ENCODE assay signal across 14 cellular contexts in the genomic region with DNA sequence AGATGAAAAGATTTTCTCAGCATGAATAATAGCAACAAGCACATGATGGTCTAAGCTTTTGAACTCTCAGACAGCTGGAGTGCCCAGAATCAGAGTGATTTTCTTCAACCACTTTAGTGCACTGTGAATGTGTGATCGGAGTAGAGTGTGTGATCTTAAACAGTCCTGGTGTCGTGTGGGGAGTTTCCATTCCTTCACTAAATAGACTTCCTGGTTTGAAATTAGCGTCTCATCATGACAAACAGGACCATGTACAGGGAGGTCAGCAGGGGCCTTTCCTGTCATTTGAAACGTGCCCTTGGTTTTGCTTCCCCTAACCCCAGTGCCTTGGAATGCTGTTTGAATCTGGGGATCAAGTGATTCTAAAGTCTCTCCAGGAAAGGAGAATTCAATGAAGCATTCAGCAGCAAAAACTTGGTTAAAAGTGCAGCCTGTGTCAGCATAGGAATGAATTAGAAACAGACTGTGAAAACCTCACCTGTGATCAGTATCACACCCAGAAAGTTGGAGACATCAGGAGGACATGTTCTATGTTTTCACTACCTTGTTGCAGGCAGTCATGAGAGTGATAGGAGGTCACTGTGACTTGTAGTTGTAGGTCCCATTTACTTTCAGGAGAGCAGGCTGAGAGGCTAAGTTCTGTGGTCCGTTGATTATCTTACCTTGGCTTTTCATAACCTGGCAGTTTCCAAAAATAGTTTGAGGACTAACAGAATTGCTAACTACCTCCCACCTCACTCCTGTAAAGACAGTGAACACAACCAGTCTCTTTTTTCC.
DNase-seq lines count a peak whose midpoint lies in the region; ATAC-seq and TF ChIP-seq lines count a peak whose summit lies in the region.
"Had no signal": no experiment of that assay in that cellular context is flagged by ENCODE, and none has a peak within 500 bp of the region (broad histone marks: within the 10 kb centered on the region; RNA-seq: fewer than 3 reads in every experiment).

No MANE protein-coding gene starts in this region.

- intact Hi-C loops in posterior vena cava (cut with DNase I) = loop anchor here in 1 of 2 donors (10.0 kb wide), 1 partner anchor 145 kb away; no protein-coding TSS in a partner anchor

- H3K36me3 ChIP-seq in thoracic aorta = no peaks in the 10 kb centered on the region

- TF ChIP-seq CTCF in coronary artery (IDR thresholded peaks at IDR 0.05) (no peak), thoracic aorta (IDR thresholded peaks at IDR 0.05) (no peak)

- peak; percentile 56 for ATAC-seq in GM19324 (IDR thresholded peaks at IDR 0.05; ENCODE audit: low FRiP score, unreplicated experiment)
- peak; percentile 74 for ATAC-seq in HG03025 (IDR thresholded peaks at IDR 0.05; ENCODE audit: low FRiP score, unreplicated experiment)
- peak; percentile 74 for ATAC-seq in thoracic aorta (ENCODE audit: insufficient number of reproducible peaks, low FRiP score, low read depth)
- ATAC-seq in HG03196 (IDR thresholded peaks at IDR 0.05; ENCODE audit: unreplicated experiment) = no peak
- ATAC-seq in activated naive CD4-positive, alpha-beta T cell treated with anti-CD3 and anti-CD28 coated beads, Interleukin-2, amount 50 U/mL, for 72 hours = no peak
- ATAC-seq: HCT116, psoas muscle had no signal

- H3K27me3 ChIP-seq in thoracic aorta (replicated peaks; ENCODE audit: insufficient read depth) = no peaks in the 10 kb centered on the region

- no peak overlapping the region for H3K27ac Mint-ChIP-seq in activated naive CD4-positive, alpha-beta T cell treated with anti-CD3 and anti-CD28 coated beads, Interleukin-2, amount 50 U/mL, for 72 hours
- H3K27ac Mint-ChIP-seq: activated naive CD8-positive, alpha-beta T cell treated with anti-CD3 and anti-CD28 coated beads for 36 hours; CD14-positive monocyte had no signal

- H3K4me1 ChIP-seq in thoracic aorta (ENCODE audit: control insufficient read depth in 1 of 2, low read depth in 2 of 2) = peaks cover 0 to 24% of the 10 kb centered on the region in 2 donors
- H3K4me1 ChIP-seq: psoas muscle had no signal

- H3K9me3 Mint-ChIP-seq in activated naive CD4-positive, alpha-beta T cell treated with anti-CD3 and anti-CD28 coated beads, Interleukin-2, amount 50 U/mL, for 72 hours = no peaks in the 10 kb centered on the region
- H3K9me3 Mint-ChIP-seq: activated naive CD8-positive, alpha-beta T cell treated with anti-CD3 and anti-CD28 coated beads for 36 hours; CD14-positive monocyte had no signal

- H3K4me3 ChIP-seq in coronary artery (no peak overlapping the region), thoracic aorta (no peak overlapping the region)
- H3K4me3 ChIP-seq: psoas muscle had no signal

- no peak for DNase-seq in coronary artery (ENCODE audit: low spot score)
- DNase-seq in thoracic aorta (ENCODE audit: low spot score) = no peak
- DNase-seq in posterior vena cava (ENCODE audit: low spot score) = no peak
- DNase-seq in activated naive CD4-positive, alpha-beta T cell treated with anti-CD3 and anti-CD28 coated beads, Interleukin-2, amount 50 U/mL, for 72 hours (ENCODE audit: low spot score in 2 of 2) = no peak
- DNase-seq: activated CD8-positive, alpha-beta memory T cell treated with anti-CD3 and anti-CD28 coated beads, Interleukin-2, amount 50 U/mL, for 48 hours; activated naive CD8-positive, alpha-beta T cell treated with anti-CD3 and anti-CD28 coated beads for 36 hours; cortex of kidney; GF-D8; psoas muscle had no signal

- H3K9me3 ChIP-seq in thoracic aorta = no peaks in the 10 kb centered on the region
- H3K9me3 ChIP-seq: psoas muscle had no signal

- no peaks in the 10 kb centered on the region for H3K36me3 Mint-ChIP-seq in activated naive CD4-positive, alpha-beta T cell treated with anti-CD3 and anti-CD28 coated beads, Interleukin-2, amount 50 U/mL, for 72 hours
- H3K36me3 Mint-ChIP-seq: activated naive CD8-positive, alpha-beta T cell treated with anti-CD3 and anti-CD28 coated beads for 36 hours; CD14-positive monocyte had no signal

- H3K27ac ChIP-seq in coronary artery (peak overlapping the region; percentile 27 to 59), thoracic aorta (peak overlapping the region; percentile 42 to 60)
- H3K27ac ChIP-seq: psoas muscle had no signal

Comparison
In these comparisons a context has a peak if more than half of its experiments do, and no peak if none do; other contexts are left out.
1. ATAC-seq: peak in GM19324 (single experiment), HG03025 (single experiment) and thoracic aorta (single experiment); none in HG03196 (single experiment) and activated naive CD4-positive, alpha-beta T cell treated with anti-CD3 and anti-CD28 coated beads, Interleukin-2, amount 50 U/mL, for 72 hours (0 of 2).